14 cellular contexts compared by ENCODE assay signal in genomic region chr10:103654925-103655324, GRCh38.
A peak's percentile ranks its signal among the peaks of the same experiment; 100 is the strongest.
DNase-seq lines count a peak whose midpoint lies in the region; ATAC-seq and TF ChIP-seq lines count a peak whose summit lies in the region.
"Had no signal": no experiment of that assay in that cellular context is flagged by ENCODE, and none has a peak within 500 bp of the region (broad histone marks: within the 10 kb centered on the region; RNA-seq: fewer than 3 reads in every experiment).

No MANE protein-coding gene starts in this region.

- TF ChIP-seq CTCF in cardiac muscle cell (IDR thresholded peaks at IDR 0.05; ENCODE audit: low read depth, low read length) (no peak), left ventricle myocardium inferior (IDR thresholded peaks at IDR 0.05; ENCODE audit: borderline replicate concordance) (no peak), esophagus squamous epithelium (IDR thresholded peaks at IDR 0.05) (no peak), progenitor cell of endocrine pancreas (IDR thresholded peaks at IDR 0.05; ENCODE audit: unreplicated experiment) (no peak), sigmoid colon (IDR thresholded peaks at IDR 0.05) (no peak)

- no peaks in the 10 kb centered on the region for H3K27me3 ChIP-seq in cardiac muscle cell
- no peaks in the 10 kb centered on the region for H3K27me3 ChIP-seq in left ventricle myocardium inferior (ENCODE audit: low read depth)
- H3K27me3 ChIP-seq in esophagus squamous epithelium: no peaks in the 10 kb centered on the region
- H3K27me3 ChIP-seq in sigmoid colon: no peaks in the 10 kb centered on the region

- H3K36me3 ChIP-seq in cardiac muscle cell: peaks cover 7% of the 10 kb centered on the region
- H3K36me3 ChIP-seq in left ventricle myocardium inferior: peaks cover 23% of the 10 kb centered on the region
- peaks cover 7 to 77% (median 11%) of the 10 kb centered on the region in 3 donors for H3K36me3 ChIP-seq in esophagus squamous epithelium
- H3K36me3 ChIP-seq in sigmoid colon: peaks cover 7 to 35% (median 17%) of the 10 kb centered on the region in 4 donors
- H3K36me3 ChIP-seq: HAP-1 had no signal

- H3K27ac ChIP-seq in cardiac muscle cell (peak overlapping the region; percentile 10), left ventricle myocardium inferior (replicated peaks) (no peak overlapping the region), esophagus squamous epithelium (peak overlapping the region in 3 of 4 donors; percentile 47 to 81 (median 74)), sigmoid colon (no peak overlapping the region)
- H3K27ac ChIP-seq: C4-2B, GM23248, HL-60 had no signal

- no peak overlapping the region for H3K4me3 Mint-ChIP-seq in progenitor cell of endocrine pancreas (ENCODE audit: low read depth)
- H3K4me3 Mint-ChIP-seq: CD4-positive, alpha-beta T cell had no signal

- ATAC-seq in activated CD4-positive, CD25-positive, alpha-beta regulatory T cell treated with anti-CD3 and anti-CD28 coated beads, Interleukin-2, amount 50 U/mL, for 24 hours: no peak

- WGBS in esophagus squamous epithelium, 2 donors: 56 to 67% methylated on average over 3 of the region's 4 CpGs
- 74 to 82% methylated on average over 4 of the region's 4 CpGs for WGBS in sigmoid colon, 2 donors

- peak in 1 of 2 donors; percentile 56 for DNase-seq in cardiac muscle cell (ENCODE audit: low read depth in 1 of 2, low spot score in 1 of 2)
- DNase-seq in left ventricle myocardium inferior: no peak
- no peak for DNase-seq in esophagus squamous epithelium (lab: John Stamatoyannopoulos, UW)
- DNase-seq in progenitor cell of endocrine pancreas (ENCODE audit: low spot score, unreplicated experiment): no peak
- no peak for DNase-seq in sigmoid colon
- DNase-seq in SW480 (ENCODE audit: low spot score): no peak
- DNase-seq: ACHN; Caco-2; CD4-positive, alpha-beta T cell; GM23248 had no signal

- peaks cover 4% of the 10 kb centered on the region for H3K4me1 ChIP-seq in cardiac muscle cell (ENCODE audit: low read depth)
- H3K4me1 ChIP-seq in left ventricle myocardium inferior: peaks cover 56% of the 10 kb centered on the region
- peaks cover 40 to 85% (median 52%) of the 10 kb centered on the region in 3 donors for H3K4me1 ChIP-seq in esophagus squamous epithelium
- H3K4me1 ChIP-seq in sigmoid colon: peaks cover 0 to 61% (median 55%) of the 10 kb centered on the region in 4 donors
- H3K4me1 ChIP-seq: HAP-1 had no signal

- H3K4me1 Mint-ChIP-seq in progenitor cell of endocrine pancreas (ENCODE audit: low read depth): no peaks in the 10 kb centered on the region

- H3K4me3 ChIP-seq in cardiac muscle cell (no peak overlapping the region), left ventricle myocardium inferior (no peak overlapping the region), esophagus squamous epithelium (no peak overlapping the region), sigmoid colon (no peak overlapping the region)
- H3K4me3 ChIP-seq: GM23248, HAP-1 had no signal

- peaks cover 19% of the 10 kb centered on the region for H3K36me3 Mint-ChIP-seq in progenitor cell of endocrine pancreas (ENCODE audit: insufficient read depth)

- H3K9me3 Mint-ChIP-seq in progenitor cell of endocrine pancreas (ENCODE audit: low read depth): peaks cover 7% of the 10 kb centered on the region
- H3K9me3 Mint-ChIP-seq: CD4-positive, alpha-beta T cell had no signal

- intact Hi-C loops in left ventricle myocardium inferior (cut with micrococcal nuclease): no loop called here
- intact Hi-C loops in esophagus squamous epithelium (cut with DNase I): no loop called here
- intact Hi-C loops in sigmoid colon (cut with DNase I): no loop called here

- no peak for TF ChIP-seq EP300 in sigmoid colon (IDR thresholded peaks at IDR 0.05)

- no peaks in the 10 kb centered on the region for H3K27me3 Mint-ChIP-seq in progenitor cell of endocrine pancreas
- H3K27me3 Mint-ChIP-seq: CD4-positive, alpha-beta T cell had no signal

- TF ChIP-seq POLR2A in esophagus squamous epithelium (IDR thresholded peaks at IDR 0.05): no peak
- no peak for TF ChIP-seq POLR2A in sigmoid colon (IDR thresholded peaks at IDR 0.05)

- peak overlapping the region; percentile 29 for H3K27ac Mint-ChIP-seq in progenitor cell of endocrine pancreas
- H3K27ac Mint-ChIP-seq: CD4-positive, alpha-beta T cell had no signal

- no peaks in the 10 kb centered on the region for H3K9me3 ChIP-seq in cardiac muscle cell (ENCODE audit: low read depth)
- peaks cover 6% of the 10 kb centered on the region for H3K9me3 ChIP-seq in left ventricle myocardium inferior (replicated peaks)
- H3K9me3 ChIP-seq in esophagus squamous epithelium: no peaks in the 10 kb centered on the region
- peaks cover 0 to 4% (median 0%) of the 10 kb centered on the region in 4 donors for H3K9me3 ChIP-seq in sigmoid colon
- H3K9me3 ChIP-seq: Caco-2, HAP-1 had no signal

Comparison
In these comparisons a context has a peak if more than half of its experiments do, and no peak if none do; other contexts are left out.
1. H3K27ac ChIP-seq: peak in cardiac muscle cell (single experiment) and esophagus squamous epithelium (3 of 4); none in left ventricle myocardium inferior (single experiment) and sigmoid colon (0 of 4).